Comparison of ENCODE assay signal across 8 cellular contexts in the genomic region with DNA sequence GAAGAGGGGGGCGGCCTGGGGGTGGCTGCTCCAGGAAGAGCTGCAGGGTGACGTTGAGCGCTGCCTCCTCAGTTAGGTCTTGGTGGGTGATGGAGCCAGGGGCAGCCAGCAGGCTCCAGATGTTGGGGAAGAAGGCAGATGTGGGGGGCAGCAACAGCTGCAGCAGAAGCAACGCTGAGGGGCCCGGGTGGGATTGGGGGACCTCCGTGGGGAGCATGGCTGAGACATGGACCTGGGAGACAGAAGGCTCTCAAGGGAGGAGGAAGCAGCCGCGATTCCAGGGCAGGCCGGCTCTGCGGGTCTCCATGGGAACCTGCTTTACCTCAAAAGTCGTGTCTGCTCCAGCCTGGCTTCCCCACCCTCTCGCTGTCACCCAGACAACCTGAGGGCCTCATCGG. TPM values are rescaled to one million over a fixed set of nuclear protein-coding genes. Genes with fewer than 3 reads are reported as not detected.
DNase-seq lines count a peak whose midpoint lies in the region; ATAC-seq, FAIRE-seq and TF ChIP-seq lines count a peak whose summit lies in the region.

No MANE protein-coding gene starts in this region.

- peak overlapping the region; percentile 11 to 64 for H3K4me3 Mint-ChIP-seq in activated T-cell treated with anti-CD3 and anti-CD28 coated beads, Interleukin-2, amount 50 U/mL, for 72 hours

- peak; percentile 37 to 44 for ATAC-seq in A549
- ATAC-seq in activated T-cell treated with anti-CD3 and anti-CD28 coated beads, Interleukin-2, amount 50 U/mL, for 72 hours (replicated peaks in 1 of 2): no peak
- no peak for ATAC-seq in HG03378 (IDR thresholded peaks at IDR 0.05; ENCODE audit: unreplicated experiment)

- H3K79me2 ChIP-seq in GM23248 (ENCODE audit: insufficient read depth): no peaks in the 10 kb centered on the region

- H3F3A ChIP-seq in GM23248 (ENCODE audit: insufficient read depth): peaks cover 7% of the 10 kb centered on the region; the same call in 1 of the 2 replicates

- peaks cover 0 to 3% of the 10 kb centered on the region in 2 donors for H3K36me3 Mint-ChIP-seq in activated T-cell treated with anti-CD3 and anti-CD28 coated beads, Interleukin-2, amount 50 U/mL, for 72 hours (ENCODE audit: insufficient read depth in 2 of 2)

- no peak overlapping the region for H2AFZ ChIP-seq in GM23248

- H3K36me3 ChIP-seq in GM23248 (ENCODE audit: low read depth): no peaks in the 10 kb centered on the region
- H3K36me3 ChIP-seq in liver (ENCODE audit: control insufficient read depth in 4 of 4, insufficient read depth in 3 of 4, low read depth in 1 of 4, low read length in 3 of 4): peaks cover 0 to 20% (median 5%) of the 10 kb centered on the region in 4 donors

- no peaks in the 10 kb centered on the region for H3K27me3 Mint-ChIP-seq in activated T-cell treated with anti-CD3 and anti-CD28 coated beads, Interleukin-2, amount 50 U/mL, for 72 hours (ENCODE audit: low read depth)

- in situ Hi-C loops in GM23248 (cut with MboI): no loop called here

- no peaks in the 10 kb centered on the region for H3K27me3 ChIP-seq in GM23248 (replicated peaks; ENCODE audit: insufficient read depth)
- no peaks in the 10 kb centered on the region for H3K27me3 ChIP-seq in liver (ENCODE audit: control insufficient read depth in 4 of 4, insufficient read depth in 4 of 4, low read length in 3 of 4)

- H3K9me3 Mint-ChIP-seq in activated T-cell treated with anti-CD3 and anti-CD28 coated beads, Interleukin-2, amount 50 U/mL, for 72 hours: no peaks in the 10 kb centered on the region

- H3K9ac ChIP-seq in GM23248 (peak overlapping the region; percentile 49), liver (ENCODE audit: low read depth in 1 of 2, low read length in 2 of 2) (peak overlapping the region; percentile 51 to 57)

- 0 out of 3 replicates have a peak overlapping the region, but pooled peaks have one; percentile 21 for H3K4me3 ChIP-seq in A549
- peak overlapping the region; percentile 46 for H3K4me3 ChIP-seq in GM23248
- H3K4me3 ChIP-seq in liver (ENCODE audit: low read depth in 1 of 3, low read length in 3 of 3): no peak overlapping the region

- no peak for TF ChIP-seq POLR2A in A549 (IDR thresholded peaks at IDR 0.05; ENCODE audit: low read length)

- H4K20me1 ChIP-seq in GM23248 (ENCODE audit: insufficient read depth): no peaks in the 10 kb centered on the region

- POLR2A ChIA-PET in A549 (lab: Yijun Ruan, JAX): interaction anchor here (1.0 to 1.1 kb wide), 2 partner anchors 30 to 51 kb away, joined by 4 to 7 read pairs; partner anchors contain the start of genes HSPA1B and LSM2

- peak overlapping the region; percentile 85 for H3K27ac Mint-ChIP-seq in activated T-cell treated with anti-CD3 and anti-CD28 coated beads, Interleukin-2, amount 50 U/mL, for 72 hours

- TF ChIP-seq RAD21 in A549 (conservative IDR thresholded peaks at IDR 0.05 in 1 of 2, IDR thresholded peaks at IDR 0.05 in 1 of 2) (no peak), liver (IDR thresholded peaks at IDR 0.05) (no peak)

- H3K27ac ChIP-seq in A549: peak overlapping the region; percentile 70 to 86
- peak overlapping the region; percentile 39; the same call in 1 of the 2 replicates for H3K27ac ChIP-seq in GM23248
- H3K27ac ChIP-seq in liver (ENCODE audit: low read depth in 1 of 2, low read length in 2 of 2): peak overlapping the region; percentile 67 to 71

- no peak for TF ChIP-seq CTCF in A549 (IDR thresholded peaks at IDR 0.05)
- no peak for TF ChIP-seq CTCF in liver (IDR thresholded peaks at IDR 0.05; ENCODE audit: low read depth, low read length, missing input control)
- no peak for TF ChIP-seq CTCF in D721Med (IDR thresholded peaks at IDR 0.05; ENCODE audit: insufficient read depth, missing control alignments)

- peaks cover 48% of the 10 kb centered on the region for H3K4me1 Mint-ChIP-seq in activated T-cell treated with anti-CD3 and anti-CD28 coated beads, Interleukin-2, amount 50 U/mL, for 72 hours (ENCODE audit: low read depth)

- H3K4me1 ChIP-seq in A549: peaks cover 32% of the 10 kb centered on the region
- H3K4me1 ChIP-seq in GM23248 (ENCODE audit: insufficient read depth): peaks cover 13% of the 10 kb centered on the region
- peaks cover 9 to 46% (median 31%) of the 10 kb centered on the region in 4 donors for H3K4me1 ChIP-seq in liver (ENCODE audit: control insufficient read depth in 4 of 4, insufficient read depth in 4 of 4, low read length in 3 of 4)

- FAIRE-seq in A549 (lab: Jason Lieb, UNC) (no peak), D721Med (lab: Jason Lieb, UNC) (no peak)

- WGBS in A549 (ENCODE audit: missing lambda C conversion rate): 30% methylated on average over 11 of the region's 13 CpGs
- 23 to 39% methylated on average over 7 to 13 of the region's 13 CpGs for WGBS in GM23248 (ENCODE audit: low coverage in 1 of 2, low lambda C conversion rate in 2 of 2, missing lambda C conversion rate in 2 of 2), 2 experiments
- 39% methylated on average over 13 of the region's 13 CpGs for WGBS in liver

- no peaks in the 10 kb centered on the region for H3K9me2 ChIP-seq in GM23248 (ENCODE audit: insufficient read depth)

- CTCF ChIA-PET in A549 (lab: Yijun Ruan, JAX): interaction anchor here (0.8 kb wide), 1 partner anchor 19 kb away, joined by 3 read pairs; no protein-coding TSS in a partner anchor

- no peak for TF ChIP-seq EP300 in A549 (IDR thresholded peaks at IDR 0.05)

- DNase-seq in A549 (ENCODE audit: low read depth in 1 of 2, low spot score in 1 of 2) (peak in 1 of 2 experiments; percentile 24), GM23248 (peak; percentile 26), glomerular visceral epithelial cell (ENCODE audit: extremely low spot score) (no peak), A172 (ENCODE audit: low spot score) (no peak), D721Med (ENCODE audit: insufficient read length, low spot score) (no peak)
- DNase-seq in activated T-cell treated with anti-CD3 and anti-CD28 coated beads, Interleukin-2, amount 50 U/mL, for 72 hours: no peak

- H3K4me2 ChIP-seq in A549 (peak overlapping the region; percentile 89), GM23248 (ENCODE audit: unreplicated experiment) (peak overlapping the region; percentile 58)

- H3K9me3 ChIP-seq in A549 (no peaks in the 10 kb centered on the region), GM23248 (ENCODE audit: low read depth) (no peaks in the 10 kb centered on the region), liver (ENCODE audit: control insufficient read depth in 4 of 4, low read length in 3 of 4) (no peaks in the 10 kb centered on the region)

RNA-seq across cellular contexts. Expression of gene VWA7, which starts 0.6 kb away (rescaled TPM):
- polyA plus RNA-seq in A549 (2011; rRNA removed) (1.1 TPM in 2 replicates), A549 (2017; fragmentation: RNase III; extraction: RNeasy Plus Mini Kit Qiagen cat#74134 plus additional on column Dnase treatment) (0.95 to 1.1 TPM (median 0.98 TPM) in 3 replicates), GM23248 (2016; fragmentation: Nextera tagmentation; extraction: Ambion mirVana) (0.37 and 0.56 TPM in 2 replicates), liver (1 to 10 TPM in 1 of 2 donors, under 1 TPM in 1; 0.81 to 1.0 TPM)
- 0.59 and 1.1 TPM in 2 replicates for polyA plus RNA-seq in A549 (2012; cell fraction: cytosol; rRNA removed)
- polyA plus RNA-seq in A549 (2012; cell fraction: nucleus; rRNA removed): 2.5 and 2.8 TPM in 2 replicates
- polyA minus RNA-seq in A549 (2011; rRNA and poly(A)+ RNA removed): 1.1 and 1.3 TPM in 2 replicates
- 0.54 TPM in 1 of 2 replicates, not detected in the other for total RNA-seq in GM23248 (2014; rRNA removed; shearing (Covaris generic))
- 1 to 10 TPM; 3.3 to 3.4 TPM for total RNA-seq in activated T-cell treated with anti-CD3 and anti-CD28 coated beads, Interleukin-2, amount 50 U/mL, for 72 hours
- 1 to 10 TPM in 1 of 2 donors, under 1 TPM in 1; 0.17 to 2.0 TPM for total RNA-seq in liver
- total RNA-seq in A172 (2014; rRNA removed; shearing (Covaris generic)): 0.60 and 3.2 TPM in 2 replicates

RNA-seq across cellular contexts. Expression of gene SAPCD1, which starts 14.1 kb away (rescaled TPM):
- polyA plus RNA-seq in A549 (2011; rRNA removed) (3.3 and 6.9 TPM in 2 replicates), A549 (2017; fragmentation: RNase III; extraction: RNeasy Plus Mini Kit Qiagen cat#74134 plus additional on column Dnase treatment) (5.8 to 7.5 TPM (median 7.1 TPM) in 3 replicates), GM23248 (2016; fragmentation: Nextera tagmentation; extraction: Ambion mirVana) (0.85 and 1.3 TPM in 2 replicates), liver (under 1 TPM in 1 of 2 donors, not detected in 1; 0.68 TPM)
- 4.8 and 5.5 TPM in 2 replicates for polyA plus RNA-seq in A549 (2012; cell fraction: cytosol; rRNA removed)
- polyA plus RNA-seq in A549 (2012; cell fraction: nucleus; rRNA removed): 77.0 and 87.7 TPM in 2 replicates
- 0.50 and 1.7 TPM in 2 replicates for polyA minus RNA-seq in A549 (2011; rRNA and poly(A)+ RNA removed)
- 2.5 TPM in 1 of 2 replicates, not detected in the other for total RNA-seq in GM23248 (2014; rRNA removed; shearing (Covaris generic))
- total RNA-seq in activated T-cell treated with anti-CD3 and anti-CD28 coated beads, Interleukin-2, amount 50 U/mL, for 72 hours: 10 to 100 TPM; 15.7 to 18.0 TPM
- 1 to 10 TPM in 1 of 2 donors, under 1 TPM in 1; 0.59 to 2.6 TPM for total RNA-seq in liver
- 1.1 and 3.0 TPM in 2 replicates for total RNA-seq in A172 (2014; rRNA removed; shearing (Covaris generic))

RNA-seq across cellular contexts. Expression of gene VARS1, which starts 19.0 kb away (rescaled TPM):
- polyA plus RNA-seq in A549 (2011; rRNA removed) (17.7 and 24.7 TPM in 2 replicates), A549 (2017; fragmentation: RNase III; extraction: RNeasy Plus Mini Kit Qiagen cat#74134 plus additional on column Dnase treatment) (57.2 to 58.4 TPM (median 58.3 TPM) in 3 replicates), GM23248 (2016; fragmentation: Nextera tagmentation; extraction: Ambion mirVana) (39.1 and 39.8 TPM in 2 replicates), liver (10 to 100 TPM; 17.9 to 32.5 TPM)
- polyA plus RNA-seq in A549 (2012; cell fraction: cytosol; rRNA removed): 30.2 and 37.0 TPM in 2 replicates
- polyA plus RNA-seq in A549 (2012; cell fraction: nucleus; rRNA removed): 141 and 146 TPM in 2 replicates
- 74.6 and 88.9 TPM in 2 replicates for polyA minus RNA-seq in A549 (2011; rRNA and poly(A)+ RNA removed)
- total RNA-seq in GM23248 (2014; rRNA removed; shearing (Covaris generic)): 47.6 and 66.4 TPM in 2 replicates
- total RNA-seq in activated T-cell treated with anti-CD3 and anti-CD28 coated beads, Interleukin-2, amount 50 U/mL, for 72 hours: 100 to 1,000 TPM in 1 of 2 donors, 10 to 100 TPM in 1; 91.3 to 101 TPM
- total RNA-seq in liver: 10 to 100 TPM; 32.4 to 44.7 TPM
- 56.0 and 58.8 TPM in 2 replicates for total RNA-seq in A172 (2014; rRNA removed; shearing (Covaris generic))

RNA-seq across cellular contexts. Expression of gene LSM2, which starts 30.2 kb away (rescaled TPM):
- 54.7 and 73.8 TPM in 2 replicates for polyA plus RNA-seq in A549 (2011; rRNA removed)
- 93.2 and 93.8 TPM in 2 replicates for polyA plus RNA-seq in A549 (2012; cell fraction: cytosol; rRNA removed)
- polyA plus RNA-seq in A549 (2012; cell fraction: nucleus; rRNA removed): 45.7 and 47.3 TPM in 2 replicates
- polyA plus RNA-seq in A549 (2017; fragmentation: RNase III; extraction: RNeasy Plus Mini Kit Qiagen cat#74134 plus additional on column Dnase treatment): 58.9 to 65.3 TPM (median 59.6 TPM) in 3 replicates
- 49.2 and 60.8 TPM in 2 replicates for polyA minus RNA-seq in A549 (2011; rRNA and poly(A)+ RNA removed)
- total RNA-seq in GM23248 (2014; rRNA removed; shearing (Covaris generic)): 32.5 and 40.3 TPM in 2 replicates
- 48.4 and 52.3 TPM in 2 replicates for polyA plus RNA-seq in GM23248 (2016; fragmentation: Nextera tagmentation; extraction: Ambion mirVana)
- 100 to 1,000 TPM; 122 to 123 TPM for total RNA-seq in activated T-cell treated with anti-CD3 and anti-CD28 coated beads, Interleukin-2, amount 50 U/mL, for 72 hours
- 10 to 100 TPM in 1 of 2 donors, 1 to 10 TPM in 1; 7.3 to 18.7 TPM for total RNA-seq in liver
- polyA plus RNA-seq in liver: 10 to 100 TPM; 14.5 to 16.4 TPM
- 80.4 and 88.0 TPM in 2 replicates for total RNA-seq in A172 (2014; rRNA removed; shearing (Covaris generic))

RNA-seq across cellular contexts. Expression of gene MSH5, which starts 36.8 kb away (rescaled TPM):
- polyA plus RNA-seq in A549 (2011; rRNA removed) (36.5 and 42.6 TPM in 2 replicates), A549 (2017; fragmentation: RNase III; extraction: RNeasy Plus Mini Kit Qiagen cat#74134 plus additional on column Dnase treatment) (17.1 to 18.8 TPM (median 17.4 TPM) in 3 replicates), GM23248 (2016; fragmentation: Nextera tagmentation; extraction: Ambion mirVana) (2.0 and 2.9 TPM in 2 replicates), liver (1 to 10 TPM; 1.2 to 2.2 TPM)
- polyA plus RNA-seq in A549 (2012; cell fraction: cytosol; rRNA removed): 24.2 and 25.0 TPM in 2 replicates
- polyA plus RNA-seq in A549 (2012; cell fraction: nucleus; rRNA removed): 194 and 283 TPM in 2 replicates
- polyA minus RNA-seq in A549 (2011; rRNA and poly(A)+ RNA removed): 37.9 and 48.0 TPM in 2 replicates
- 4.3 and 7.1 TPM in 2 replicates for total RNA-seq in GM23248 (2014; rRNA removed; shearing (Covaris generic))
- total RNA-seq in activated T-cell treated with anti-CD3 and anti-CD28 coated beads, Interleukin-2, amount 50 U/mL, for 72 hours: 10 to 100 TPM; 84.9 to 98.4 TPM
- 1 to 10 TPM; 5.9 to 6.4 TPM for total RNA-seq in liver
- total RNA-seq in A172 (2014; rRNA removed; shearing (Covaris generic)): 3.2 and 6.1 TPM in 2 replicates

Comparison
In these comparisons a context has a peak if more than half of its experiments do, and no peak if none do; other contexts are left out.
1. ATAC-seq: peak in A549 (2 of 2); none in activated T-cell treated with anti-CD3 and anti-CD28 coated beads, Interleukin-2, amount 50 U/mL, for 72 hours (0 of 2) and HG03378 (single experiment).
2. H3K4me3 ChIP-seq: peak in A549 (single experiment) and GM23248 (single experiment); none in liver (0 of 3).
3. Peak in every context shown above with its lines, with median percentiles within 50 percentile points of each other: H3K27ac ChIP-seq.